Comparison of ENCODE assay signal across 15 cellular contexts in the genomic region with DNA sequence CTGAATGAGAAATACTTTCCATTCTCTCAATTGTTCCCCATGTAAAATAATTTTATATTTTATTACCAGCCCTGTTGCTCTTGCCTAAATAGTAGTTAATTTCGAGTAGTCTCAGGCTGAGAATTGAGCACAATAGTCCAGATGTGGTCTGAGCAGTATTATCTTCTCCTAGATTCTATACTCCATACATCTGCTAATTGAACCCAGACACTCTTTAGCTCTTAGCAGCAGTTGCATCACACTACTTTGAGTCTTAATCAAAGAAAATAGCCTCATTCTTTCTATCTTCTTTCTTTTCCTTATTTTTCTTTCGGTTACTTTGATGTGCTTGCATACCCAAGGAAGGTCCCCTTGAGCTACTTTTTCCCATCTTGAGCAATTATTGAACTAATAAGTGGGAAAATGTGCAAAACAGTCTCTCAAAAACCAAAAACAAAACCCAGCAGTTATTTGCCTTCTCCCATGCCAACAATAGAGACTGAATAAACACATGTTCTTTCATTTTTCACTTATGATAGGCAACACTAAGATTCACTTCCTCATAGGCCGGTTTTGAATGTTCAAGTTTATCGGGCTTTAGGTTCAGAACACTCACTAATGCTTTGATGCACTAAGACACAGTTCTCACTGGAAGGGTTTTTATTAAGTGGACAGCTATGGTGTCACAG.
DNase-seq lines count a peak whose midpoint lies in the region; ATAC-seq lines count a peak whose summit lies in the region.
"Had no signal": no experiment of that assay in that cellular context is flagged by ENCODE, and none has a peak within 500 bp of the region (broad histone marks: within the 10 kb centered on the region; RNA-seq: fewer than 3 reads in every experiment).

No MANE protein-coding gene starts in this region.

- peaks cover 5% of the 10 kb centered on the region for H3K27me3 Mint-ChIP-seq in activated CD4-positive, alpha-beta T cell treated with anti-CD3 and anti-CD28 coated beads for 36 hours
- H3K27me3 Mint-ChIP-seq: activated naive CD8-positive, alpha-beta T cell treated with anti-CD3 and anti-CD28 coated beads for 36 hours; dendritic cell treated with granulocyte-macrophage colony-stimulating factor and Interleukin-4, amounts not matched to agents 40 ng/mL and 50 ng/mL, for 4 days had no signal

- POLR2A ChIA-PET in activated CD4-positive, alpha-beta T cell treated with anti-CD3 and anti-CD28 coated beads for 36 hours (lab: Charles Lee), result no interaction called here

- H3K36me3 Mint-ChIP-seq in activated CD4-positive, alpha-beta T cell treated with anti-CD3 and anti-CD28 coated beads for 36 hours (ENCODE audit: low read depth), result no peaks in the 10 kb centered on the region
- H3K36me3 Mint-ChIP-seq: activated naive CD8-positive, alpha-beta T cell treated with anti-CD3 and anti-CD28 coated beads for 36 hours had no signal

- H3K9me3 Mint-ChIP-seq in activated CD4-positive, alpha-beta T cell treated with anti-CD3 and anti-CD28 coated beads for 36 hours (ENCODE audit: low read depth), result no peaks in the 10 kb centered on the region
- H3K9me3 Mint-ChIP-seq: activated naive CD8-positive, alpha-beta T cell treated with anti-CD3 and anti-CD28 coated beads for 36 hours; dendritic cell treated with granulocyte-macrophage colony-stimulating factor and Interleukin-4, amounts not matched to agents 40 ng/mL and 50 ng/mL, for 4 days had no signal

- CTCF ChIA-PET in activated CD4-positive, alpha-beta T cell treated with anti-CD3 and anti-CD28 coated beads for 36 hours (lab: Charles Lee), result interaction anchor here (0.5 kb wide), 1 partner anchor 108 kb away, joined by 3 read pairs; no protein-coding TSS in a partner anchor

- no peak overlapping the region for H3K27ac Mint-ChIP-seq in activated CD4-positive, alpha-beta T cell treated with anti-CD3 and anti-CD28 coated beads for 36 hours
- H3K27ac Mint-ChIP-seq: activated naive CD8-positive, alpha-beta T cell treated with anti-CD3 and anti-CD28 coated beads for 36 hours; dendritic cell treated with granulocyte-macrophage colony-stimulating factor and Interleukin-4, amounts not matched to agents 40 ng/mL and 50 ng/mL, for 4 days had no signal

- no peaks in the 10 kb centered on the region for H3K4me1 Mint-ChIP-seq in activated CD4-positive, alpha-beta T cell treated with anti-CD3 and anti-CD28 coated beads for 36 hours
- H3K4me1 Mint-ChIP-seq: activated naive CD8-positive, alpha-beta T cell treated with anti-CD3 and anti-CD28 coated beads for 36 hours had no signal

- DNase-seq in SIG-M5 treated with dmso at 0.1 percent for 504 hours (lab: John Stamatoyannopoulos, UW; ENCODE audit: unreplicated experiment), result peak; percentile 6
- no peak for DNase-seq in SIG-M5 (lab: John Stamatoyannopoulos, UW)
- peak; percentile 29 for DNase-seq in germinal center (ENCODE audit: low spot score)
- DNase-seq in activated CD4-positive, alpha-beta T cell treated with anti-CD3 and anti-CD28 coated beads for 36 hours, result no peak
- DNase-seq in HCEC 1CT, result no peak
- DNase-seq in NCI-H1694 (lab: John Stamatoyannopoulos, UW), result no peak
- DNase-seq: 8988T; activated CD4-positive, alpha-beta T cell treated with anti-CD3 and anti-CD28 coated beads, Interleukin-2, amount 50 U/mL, for 1 hour; activated naive CD8-positive, alpha-beta T cell treated with anti-CD3 and anti-CD28 coated beads for 36 hours; glutamatergic neuron; psoas muscle; stimulated activated CD4-positive, alpha-beta T cell treated with anti-CD3 and anti-CD28 coated beads, Interleukin-4, amount 100 ng/mL, for 4 hours had no signal

- H3K4me3 Mint-ChIP-seq in activated CD4-positive, alpha-beta T cell treated with anti-CD3 and anti-CD28 coated beads for 36 hours, result no peak overlapping the region
- H3K4me3 Mint-ChIP-seq: activated naive CD8-positive, alpha-beta T cell treated with anti-CD3 and anti-CD28 coated beads for 36 hours; dendritic cell treated with granulocyte-macrophage colony-stimulating factor and Interleukin-4, amounts not matched to agents 40 ng/mL and 50 ng/mL, for 4 days had no signal

- ATAC-seq in GM21825 (IDR thresholded peaks at IDR 0.05; ENCODE audit: unreplicated experiment) (peak; percentile 88), HG03175 (IDR thresholded peaks at IDR 0.05; ENCODE audit: unreplicated experiment) (peak; percentile 94)
- ATAC-seq in activated CD4-positive, alpha-beta T cell treated with anti-CD3 and anti-CD28 coated beads for 36 hours, result no peak
- ATAC-seq: psoas muscle had no signal

- intact Hi-C loops in activated CD4-positive, alpha-beta T cell treated with anti-CD3 and anti-CD28 coated beads for 36 hours (cut with DNase I, micrococcal nuclease), result no loop called here

Comparison
In these comparisons a context has a peak if more than half of its experiments do, and no peak if none do; other contexts are left out.
1. DNase-seq: peak in SIG-M5 treated with dmso at 0.1 percent for 504 hours (single experiment) and germinal center (single experiment); none in SIG-M5 (single experiment), activated CD4-positive, alpha-beta T cell treated with anti-CD3 and anti-CD28 coated beads for 36 hours (single experiment), HCEC 1CT (single experiment) and NCI-H1694 (single experiment).